9 cellular contexts compared by ENCODE assay signal in genomic region chr14:21087294-21088091, GRCh38. TPM values are rescaled to one million over a fixed set of nuclear protein-coding genes. Genes with fewer than 3 reads are reported as not detected.
A peak's percentile ranks its signal among the peaks of the same experiment; 100 is the strongest.
DNase-seq lines count a peak whose midpoint lies in the region; ATAC-seq, FAIRE-seq and TF ChIP-seq lines count a peak whose summit lies in the region.
"Had no signal": no experiment of that assay in that cellular context is flagged by ENCODE, and none has a peak within 500 bp of the region (broad histone marks: within the 10 kb centered on the region; RNA-seq: fewer than 3 reads in every experiment).

No MANE protein-coding gene starts in this region.

- no peaks in the 10 kb centered on the region for H3K27me3 Mint-ChIP-seq in activated CD4-positive, alpha-beta T cell treated with anti-CD3 and anti-CD28 coated beads, Interleukin-2, amount 10 ng/mL, durations not matched to agents 24 days and 14 days
- H3K27me3 Mint-ChIP-seq in naive B cell: peaks cover 0 to 7% (median 0%) of the 10 kb centered on the region in 3 donors

- H3K27me3 ChIP-seq in BLaER1 (no peaks in the 10 kb centered on the region), endothelial cell of umbilical vein (ENCODE audit: control insufficient read depth in 2 of 2, insufficient read depth in 2 of 2, low read length in 2 of 2) (no peaks in the 10 kb centered on the region)

- H3K4me2 ChIP-seq in BLaER1 (peak overlapping the region; percentile 50), endothelial cell of umbilical vein (ENCODE audit: insufficient read depth, low read length) (no peak overlapping the region)

- no peak overlapping the region for H2AFZ ChIP-seq in endothelial cell of umbilical vein (ENCODE audit: low read depth, low read length)

- H3K36me3 ChIP-seq in BLaER1 (peaks cover 83% of the 10 kb centered on the region), endothelial cell of umbilical vein (ENCODE audit: control insufficient read depth in 2 of 2, extremely low read depth in 1 of 2, insufficient read depth in 2 of 2, low read length in 2 of 2) (peaks cover 0 to 3% of the 10 kb centered on the region in 2 experiments)

- H3K9ac ChIP-seq in BLaER1 (no peak overlapping the region), endothelial cell of umbilical vein (replicated peaks; ENCODE audit: extremely low read depth, insufficient read depth, low read length) (no peak overlapping the region)

- CTCF ChIA-PET in endothelial cell of umbilical vein (lab: Charles Lee): interaction anchor here (1.3 to 5.8 kb wide), 6 partner anchors 16 to 73 kb away, joined by 4 to 60 read pairs (median 18); partner anchors contain the start of gene ARHGEF40

- peaks cover 23% of the 10 kb centered on the region for H3K4me1 Mint-ChIP-seq in activated CD4-positive, alpha-beta T cell treated with anti-CD3 and anti-CD28 coated beads, Interleukin-2, amount 10 ng/mL, durations not matched to agents 24 days and 14 days
- peaks cover 17 to 27% (median 22%) of the 10 kb centered on the region in 3 donors for H3K4me1 Mint-ChIP-seq in naive B cell

- peak overlapping the region; percentile 70 for H3K27ac Mint-ChIP-seq in activated CD4-positive, alpha-beta T cell treated with anti-CD3 and anti-CD28 coated beads, Interleukin-2, amount 10 ng/mL, durations not matched to agents 24 days and 14 days
- peak overlapping the region; percentile 82 to 98 (median 96) for H3K27ac Mint-ChIP-seq in naive B cell

- H3K9me3 ChIP-seq in BLaER1 (no peaks in the 10 kb centered on the region), endothelial cell of umbilical vein (replicated peaks; ENCODE audit: control insufficient read depth, insufficient read depth, low read length) (no peaks in the 10 kb centered on the region)

- DNase-seq in NCI-H1417 (lab: John Stamatoyannopoulos, UW) (peak; percentile 47 to 95 (median 83)), endothelial cell of umbilical vein (ENCODE audit: low read depth, low spot score) (peak; percentile 85), naive B cell (peak; percentile 76), epidermal melanocyte (ENCODE audit: insufficient read length, low spot score) (no peak)
- DNase-seq in activated CD4-positive, alpha-beta T cell treated with anti-CD3 and anti-CD28 coated beads, Interleukin-2, amount 10 ng/mL, durations not matched to agents 24 days and 14 days: peak; percentile 93

- H4K20me1 ChIP-seq in BLaER1: peaks cover 53% of the 10 kb centered on the region
- no peaks in the 10 kb centered on the region for H4K20me1 ChIP-seq in endothelial cell of umbilical vein (replicated peaks; ENCODE audit: control insufficient read depth, extremely low read depth, insufficient read depth, low read length)

- peak; percentile 20 for TF ChIP-seq POLR2A in endothelial cell of umbilical vein (IDR thresholded peaks at IDR 0.05; ENCODE audit: low read depth, low read length)

- FAIRE-seq in endothelial cell of umbilical vein (lab: Jason Lieb, UNC): peak; percentile 92

- no TSS peak for BruUV-seq in endothelial cell of umbilical vein (replicated peaks; lab: Mats Ljungman, UMichigan)

- no peaks in the 10 kb centered on the region for H3K9me1 ChIP-seq in endothelial cell of umbilical vein (replicated peaks; ENCODE audit: control insufficient read depth, extremely low read depth, insufficient read depth, low read length)

- peaks cover 2% of the 10 kb centered on the region for H3K36me3 Mint-ChIP-seq in activated CD4-positive, alpha-beta T cell treated with anti-CD3 and anti-CD28 coated beads, Interleukin-2, amount 10 ng/mL, durations not matched to agents 24 days and 14 days (ENCODE audit: low read depth)
- H3K36me3 Mint-ChIP-seq in naive B cell: no peaks in the 10 kb centered on the region

- TF ChIP-seq CTCF in endothelial cell of umbilical vein (IDR thresholded peaks at IDR 0.05; ENCODE audit: extremely low read depth in 1 of 2, insufficient read depth in 1 of 2, low read depth in 1 of 2, low read length in 2 of 2): no peak

- dilution Hi-C loops in endothelial cell of umbilical vein (cut with MboI; ENCODE audit: extremely low pct_ligation_motif_present, low sequenced_read_pairs): no loop called here

- peak overlapping the region; percentile 0 for H3K4me3 Mint-ChIP-seq in activated CD4-positive, alpha-beta T cell treated with anti-CD3 and anti-CD28 coated beads, Interleukin-2, amount 10 ng/mL, durations not matched to agents 24 days and 14 days
- H3K4me3 Mint-ChIP-seq in naive B cell: peak overlapping the region in 4 of 8 donors; percentile 7 to 65 (median 24)

- no peaks in the 10 kb centered on the region for H3K9me3 Mint-ChIP-seq in activated CD4-positive, alpha-beta T cell treated with anti-CD3 and anti-CD28 coated beads, Interleukin-2, amount 10 ng/mL, durations not matched to agents 24 days and 14 days
- H3K9me3 Mint-ChIP-seq in naive B cell: no peaks in the 10 kb centered on the region

- H3K79me2 ChIP-seq in endothelial cell of umbilical vein (ENCODE audit: control insufficient read depth, insufficient read depth, low read length): no peaks in the 10 kb centered on the region

- H3K4me3 ChIP-seq in BLaER1: no peak overlapping the region
- no peak overlapping the region for H3K4me3 ChIP-seq in endothelial cell of umbilical vein (replicated peaks in 1 of 3; ENCODE audit: insufficient read depth in 1 of 3, low read depth in 1 of 3, low read length in 3 of 3)

- POLR2A ChIA-PET in endothelial cell of umbilical vein (lab: Charles Lee): interaction anchor here (1.3 kb wide), 1 partner anchor 17 kb away, joined by 4 read pairs; no protein-coding TSS in a partner anchor

- ATAC-seq in GM19452 (IDR thresholded peaks at IDR 0.05; ENCODE audit: unreplicated experiment): peak; percentile 73
- peak; percentile 85 to 91 for ATAC-seq in naive B cell (ENCODE audit: low read depth in 2 of 2)
- no peak for ATAC-seq in GM19467 (IDR thresholded peaks at IDR 0.05; ENCODE audit: unreplicated experiment)

- H3K27ac ChIP-seq in BLaER1 (no peak overlapping the region), endothelial cell of umbilical vein (ENCODE audit: insufficient read depth, low read depth, low read length) (no peak overlapping the region)

- intact Hi-C loops in activated CD4-positive, alpha-beta T cell treated with anti-CD3 and anti-CD28 coated beads, Interleukin-2, amount 10 ng/mL, durations not matched to agents 24 days and 14 days (cut with micrococcal nuclease): no loop called here
- intact Hi-C loops in endothelial cell of umbilical vein (cut with micrococcal nuclease): loop anchor here (1.0 kb wide), 1 partner anchor 16 kb away; no protein-coding TSS in a partner anchor

- H3K4me1 ChIP-seq in BLaER1 (peaks cover 50% of the 10 kb centered on the region), endothelial cell of umbilical vein (ENCODE audit: control insufficient read depth, extremely low read depth, insufficient read depth, low read length) (no peaks in the 10 kb centered on the region)

RNA-seq across cellular contexts. Expression of gene ZNF219, which starts 11.0 kb away (rescaled TPM):
- total RNA-seq in activated CD4-positive, alpha-beta T cell treated with anti-CD3 and anti-CD28 coated beads, Interleukin-2, amount 10 ng/mL, durations not matched to agents 24 days and 14 days: 6.5 and 8.3 TPM in 2 replicates
- total RNA-seq in endothelial cell of umbilical vein: 12.8 and 15.2 TPM in 2 replicates
- polyA plus RNA-seq in endothelial cell of umbilical vein (13.2 and 21.2 TPM in 2 replicates), naive B cell (ENCODE audit: low read depth in 6 of 6) (1 to 10 TPM in 1 of 6 donors, under 1 TPM in 3, not detected in 2; 0.13 to 1.1 (median 0.56) TPM)
- polyA plus RNA-seq in endothelial cell of umbilical vein (2011; cell fraction: cytosol; rRNA removed): 3.6 and 7.8 TPM in 2 replicates
- polyA plus RNA-seq in endothelial cell of umbilical vein (2011; cell fraction: nucleus; rRNA removed): 17.9 and 19.4 TPM in 2 replicates
- polyA plus RNA-seq in endothelial cell of umbilical vein (2012): 2.8 and 4.3 TPM in 2 replicates
- polyA minus RNA-seq in endothelial cell of umbilical vein: 7.4 and 7.7 TPM in 2 replicates
- polyA minus RNA-seq in endothelial cell of umbilical vein (2011; cell fraction: cytosol; rRNA and poly(A)+ RNA removed): 21.7 TPM
- 4.5 and 12.0 TPM in 2 replicates for polyA minus RNA-seq in endothelial cell of umbilical vein (2011; cell fraction: nucleus; rRNA and poly(A)+ RNA removed)

RNA-seq across cellular contexts. Expression of gene TMEM253, which starts 13.4 kb away (rescaled TPM):
- total RNA-seq in activated CD4-positive, alpha-beta T cell treated with anti-CD3 and anti-CD28 coated beads, Interleukin-2, amount 10 ng/mL, durations not matched to agents 24 days and 14 days: not detected in 2 replicates
- total RNA-seq in endothelial cell of umbilical vein: not detected in 2 replicates
- polyA plus RNA-seq in endothelial cell of umbilical vein (0.14 and 0.25 TPM in 2 replicates), naive B cell (ENCODE audit: low read depth in 6 of 6) (not detected)
- 0.04 TPM in 1 of 2 replicates, not detected in the other for polyA plus RNA-seq in endothelial cell of umbilical vein (2011; cell fraction: cytosol; rRNA removed)
- polyA plus RNA-seq in endothelial cell of umbilical vein (2011; cell fraction: nucleus; rRNA removed): 0.48 and 0.66 TPM in 2 replicates
- not detected in 2 replicates for polyA plus RNA-seq in endothelial cell of umbilical vein (2012)
- not detected in 2 replicates for polyA minus RNA-seq in endothelial cell of umbilical vein
- not detected for polyA minus RNA-seq in endothelial cell of umbilical vein (2011; cell fraction: cytosol; rRNA and poly(A)+ RNA removed)
- not detected in 2 replicates for polyA minus RNA-seq in endothelial cell of umbilical vein (2011; cell fraction: nucleus; rRNA and poly(A)+ RNA removed)

RNA-seq across cellular contexts. Expression of gene ARHGEF40, which starts 17.4 kb away (rescaled TPM):
- total RNA-seq in activated CD4-positive, alpha-beta T cell treated with anti-CD3 and anti-CD28 coated beads, Interleukin-2, amount 10 ng/mL, durations not matched to agents 24 days and 14 days: not detected in 2 replicates
- total RNA-seq in endothelial cell of umbilical vein: 1.9 and 2.6 TPM in 2 replicates
- polyA plus RNA-seq in endothelial cell of umbilical vein (19.9 and 30.4 TPM in 2 replicates), naive B cell (ENCODE audit: low read depth in 6 of 6) (under 1 TPM in 5 of 6 donors, not detected in 1; 0.07 to 0.99 (median 0.27) TPM)
- 16.5 and 18.0 TPM in 2 replicates for polyA plus RNA-seq in endothelial cell of umbilical vein (2011; cell fraction: cytosol; rRNA removed)
- polyA plus RNA-seq in endothelial cell of umbilical vein (2011; cell fraction: nucleus; rRNA removed): 40.1 and 52.2 TPM in 2 replicates
- 1.0 and 1.1 TPM in 2 replicates for polyA plus RNA-seq in endothelial cell of umbilical vein (2012)
- 21.1 and 21.2 TPM in 2 replicates for polyA minus RNA-seq in endothelial cell of umbilical vein
- 12.6 TPM for polyA minus RNA-seq in endothelial cell of umbilical vein (2011; cell fraction: cytosol; rRNA and poly(A)+ RNA removed)
- 9.8 and 12.1 TPM in 2 replicates for polyA minus RNA-seq in endothelial cell of umbilical vein (2011; cell fraction: nucleus; rRNA and poly(A)+ RNA removed)

RNA-seq across cellular contexts. Expression of gene RNASE8, which starts 29.9 kb away (rescaled TPM):
- not detected in 2 replicates for total RNA-seq in activated CD4-positive, alpha-beta T cell treated with anti-CD3 and anti-CD28 coated beads, Interleukin-2, amount 10 ng/mL, durations not matched to agents 24 days and 14 days
- total RNA-seq in endothelial cell of umbilical vein: not detected in 2 replicates
- polyA plus RNA-seq in endothelial cell of umbilical vein (not detected in 2 replicates), naive B cell (ENCODE audit: low read depth in 6 of 6) (not detected)
- polyA plus RNA-seq in endothelial cell of umbilical vein (2011; cell fraction: cytosol; rRNA removed): not detected in 2 replicates
- polyA plus RNA-seq in endothelial cell of umbilical vein (2011; cell fraction: nucleus; rRNA removed): not detected in 2 replicates
- polyA plus RNA-seq in endothelial cell of umbilical vein (2012): not detected in 2 replicates
- not detected in 2 replicates for polyA minus RNA-seq in endothelial cell of umbilical vein
- not detected for polyA minus RNA-seq in endothelial cell of umbilical vein (2011; cell fraction: cytosol; rRNA and poly(A)+ RNA removed)
- not detected in 2 replicates for polyA minus RNA-seq in endothelial cell of umbilical vein (2011; cell fraction: nucleus; rRNA and poly(A)+ RNA removed)
- total RNA-seq: lower leg skin had no signal

RNA-seq across cellular contexts. Expression of gene RNASE7, which starts 45.3 kb away (rescaled TPM):
- total RNA-seq in activated CD4-positive, alpha-beta T cell treated with anti-CD3 and anti-CD28 coated beads, Interleukin-2, amount 10 ng/mL, durations not matched to agents 24 days and 14 days: not detected in 2 replicates
- total RNA-seq in endothelial cell of umbilical vein: not detected in 2 replicates
- polyA plus RNA-seq in endothelial cell of umbilical vein (not detected in 2 replicates), naive B cell (ENCODE audit: low read depth in 6 of 6) (not detected)
- not detected in 2 replicates for polyA plus RNA-seq in endothelial cell of umbilical vein (2011; cell fraction: cytosol; rRNA removed)
- not detected in 2 replicates for polyA plus RNA-seq in endothelial cell of umbilical vein (2011; cell fraction: nucleus; rRNA removed)
- not detected in 2 replicates for polyA plus RNA-seq in endothelial cell of umbilical vein (2012)
- polyA minus RNA-seq in endothelial cell of umbilical vein: not detected in 2 replicates
- not detected for polyA minus RNA-seq in endothelial cell of umbilical vein (2011; cell fraction: cytosol; rRNA and poly(A)+ RNA removed)
- not detected in 2 replicates for polyA minus RNA-seq in endothelial cell of umbilical vein (2011; cell fraction: nucleus; rRNA and poly(A)+ RNA removed)
